ENCODE assay signal across 18 cellular contexts in genomic region chr10:45451407-45451806, GRCh38.
"Had no signal": no experiment of that assay in that cellular context is flagged by ENCODE, and none has a peak within 500 bp of the region (broad histone marks: within the 10 kb centered on the region; RNA-seq: fewer than 3 reads in every experiment).

No MANE protein-coding gene starts in this region.

- H3K9me3 ChIP-seq: esophagus muscularis mucosa, gastroesophageal sphincter, left ventricle myocardium inferior, prostate gland had no signal

- H3K27me3 ChIP-seq: dorsolateral prefrontal cortex, esophagus muscularis mucosa, gastroesophageal sphincter, neural progenitor cell had no signal

- H3K27ac Mint-ChIP-seq: natural killer cell treated with Interleukin-12 subunit alpha and Interleukin-12 subunit beta and Interleukin-15 and Interleukin-18, amount 100 ng/mL, for 72 hours; neural progenitor cell had no signal

- H3K9ac ChIP-seq: neural progenitor cell, parathyroid adenoma had no signal

- H3K27ac ChIP-seq: epithelial cell of prostate, esophagus muscularis mucosa, gastroesophageal sphincter, left ventricle myocardium inferior, neural progenitor cell, parathyroid adenoma, prostate gland had no signal

- H3K36me3 ChIP-seq: left ventricle myocardium inferior, neural progenitor cell, prostate gland had no signal

- H3K27me3 Mint-ChIP-seq: central memory CD8-positive, alpha-beta T cell; natural killer cell treated with Interleukin-12 subunit alpha and Interleukin-12 subunit beta and Interleukin-15 and Interleukin-18, amount 100 ng/mL, for 72 hours had no signal

- H3K9me3 Mint-ChIP-seq: central memory CD8-positive, alpha-beta T cell; natural killer cell treated with Interleukin-12 subunit alpha and Interleukin-12 subunit beta and Interleukin-15 and Interleukin-18, amount 100 ng/mL, for 72 hours; neural progenitor cell had no signal

- DNase-seq: cortex of kidney; dorsolateral prefrontal cortex; effector CD8-positive, alpha-beta T cell; glutamatergic neuron; islet precursor cell; left ventricle myocardium inferior; stimulated activated CD4-positive, alpha-beta T cell treated with anti-CD3 and anti-CD28 coated beads, Interleukin-2, amount 100 ng/mL, for 24 hours; stimulated activated naive CD4-positive, alpha-beta T cell treated with Interleukin-2 at 50 U/mL for 16 hours; trophoblast cell had no signal

- H3K4me3 Mint-ChIP-seq: central memory CD8-positive, alpha-beta T cell; natural killer cell treated with Interleukin-12 subunit alpha and Interleukin-12 subunit beta and Interleukin-15 and Interleukin-18, amount 100 ng/mL, for 72 hours; neural progenitor cell had no signal

- H3K4me3 ChIP-seq: dorsolateral prefrontal cortex, esophagus muscularis mucosa, gastroesophageal sphincter, left ventricle myocardium inferior, neural progenitor cell, prostate gland had no signal

- H3K4me1 Mint-ChIP-seq: central memory CD8-positive, alpha-beta T cell; neural progenitor cell had no signal

- ATAC-seq: gastroesophageal sphincter; natural killer cell treated with Interleukin-12 subunit alpha and Interleukin-12 subunit beta and Interleukin-15 and Interleukin-18, amount 100 ng/mL, for 72 hours; sciatic nerve had no signal

- H3K4me1 ChIP-seq: neural progenitor cell, parathyroid adenoma, prostate gland had no signal

- H3K36me3 Mint-ChIP-seq: natural killer cell treated with Interleukin-12 subunit alpha and Interleukin-12 subunit beta and Interleukin-15 and Interleukin-18, amount 100 ng/mL, for 72 hours; neural progenitor cell had no signal
